ENCODE assay signal across 2 cellular contexts in genomic region chr21:37658121-37658993, GRCh38.
TF ChIP-seq lines count a peak whose summit lies in the region.

No MANE protein-coding gene starts in this region.

TF ChIP-seq in IMR-90, 13 proteins besides CTCF, POLR2A, EP300 and RAD21:
- TF ChIP-seq CEBPB (IDR thresholded peaks at IDR 0.05; ENCODE audit: low read depth, low read length) (no peak), MAZ (IDR thresholded peaks at IDR 0.05; ENCODE audit: borderline replicate concordance, low read depth, low read length) (no peak), BHLHE40 (IDR thresholded peaks at IDR 0.05; ENCODE audit: low read depth, low read length) (no peak), ELK1 (IDR thresholded peaks at IDR 0.05; ENCODE audit: borderline replicate concordance, low read depth, low read length) (no peak), RCOR1 (IDR thresholded peaks at IDR 0.05; ENCODE audit: insufficient replicate concordance, low read length) (no peak), NFE2L2 (IDR thresholded peaks at IDR 0.05; ENCODE audit: low read depth, low read length) (no peak), SMC3 (IDR thresholded peaks at IDR 0.05; ENCODE audit: low read depth, low read length) (no peak), RFX5 (IDR thresholded peaks at IDR 0.05; ENCODE audit: low read depth, low read length) (no peak), FOS (IDR thresholded peaks at IDR 0.05; ENCODE audit: low read depth, low read length) (no peak), MAFK (IDR thresholded peaks at IDR 0.05; ENCODE audit: low read depth, low read length) (no peak), CHD1 (IDR thresholded peaks at IDR 0.05; ENCODE audit: low read depth, low read length) (no peak), USF2 (IDR thresholded peaks at IDR 0.05; ENCODE audit: low read depth, low read length) (no peak), MXI1 (IDR thresholded peaks at IDR 0.05; ENCODE audit: borderline replicate concordance, low read depth, low read length) (no peak)

TF ChIP-seq in K562, 482 proteins besides CTCF, POLR2A, EP300 and RAD21 (continues in another document):
- TF ChIP-seq ZNF707 (CRISPR knock-in tag; conservative IDR thresholded peaks at IDR 0.05) (no peak), HDAC3 (IDR thresholded peaks at IDR 0.05; ENCODE audit: borderline replicate concordance, partially characterized antibody) (no peak), MEIS2 (IDR thresholded peaks at IDR 0.05; ENCODE audit: partially characterized antibody) (no peak), TBP (optimal IDR thresholded peaks at IDR 0.05; ENCODE audit: low read depth, low read length) (no peak), NUFIP1 (IDR thresholded peaks at IDR 0.05; ENCODE audit: partially characterized antibody) (no peak), MAFK (IDR thresholded peaks at IDR 0.05; ENCODE audit: low read length) (peak; percentile 25; the same call in 1 of the 2 replicates), TRIM25 (IDR thresholded peaks at IDR 0.05; ENCODE audit: borderline replicate concordance) (no peak), MED1 (CRISPR knock-in tag; IDR thresholded peaks at IDR 0.05; ENCODE audit: borderline replicate concordance) (no peak), TEAD2 (tag; IDR thresholded peaks at IDR 0.05) (no peak), MNT (conservative IDR thresholded peaks at IDR 0.05) (peak; percentile 35 to 62; a peak in 3 of 4 replicates), CBX2 (IDR thresholded peaks at IDR 0.05; ENCODE audit: insufficient read depth, low read length, poor library complexity, severe bottlenecking) (no peak), RAD51 (IDR thresholded peaks at IDR 0.05; ENCODE audit: borderline replicate concordance, low read depth) (0 out of 2 replicates have a peak, but pooled peaks have one; percentile 17), ZBTB9 (CRISPR knock-in tag; IDR thresholded peaks at IDR 0.05) (no peak), ZBED1 (IDR thresholded peaks at IDR 0.05) (no peak), HNRNPLL (IDR thresholded peaks at IDR 0.05; ENCODE audit: low read depth, low read length, poor library complexity, severe bottlenecking) (no peak), TOE1 (IDR thresholded peaks at IDR 0.05; ENCODE audit: borderline replicate concordance) (no peak), TOE1 (CRISPR knock-in tag; IDR thresholded peaks at IDR 0.05; ENCODE audit: borderline replicate concordance, low read depth) (no peak), E2F6 (IDR thresholded peaks at IDR 0.05; ENCODE audit: borderline replicate concordance in 1 of 2, extremely low read depth in 1 of 2, insufficient read depth in 1 of 2, insufficient read length in 1 of 2, low read depth in 1 of 2, low read length in 1 of 2, poor library complexity in 1 of 2, severe bottlenecking in 1 of 2) (no peak), SMAD1 (IDR thresholded peaks at IDR 0.05; ENCODE audit: low read depth, low read length, partially characterized antibody) (no peak), STAT6 (CRISPR knock-in tag; IDR thresholded peaks at IDR 0.05) (no peak), MAFG (tag; conservative IDR thresholded peaks at IDR 0.05) (peak; percentile 75), C11orf30 (IDR thresholded peaks at IDR 0.05; ENCODE audit: low read depth) (peak; percentile 73), STAG1 (CRISPR knock-in tag; IDR thresholded peaks at IDR 0.05; ENCODE audit: borderline replicate concordance) (no peak), ZBTB11 (CRISPR knock-in tag; IDR thresholded peaks at IDR 0.05) (no peak), ZNF695 (CRISPR knock-in tag; IDR thresholded peaks at IDR 0.05) (no peak), PHB (CRISPR knock-in tag; IDR thresholded peaks at IDR 0.05) (no peak), NCOA6 (IDR thresholded peaks at IDR 0.05) (no peak), TEAD4 (IDR thresholded peaks at IDR 0.05; ENCODE audit: low read length) (no peak), TEAD4 (CRISPR knock-in tag; IDR thresholded peaks at IDR 0.05; ENCODE audit: borderline replicate concordance) (no peak), MAFF (IDR thresholded peaks at IDR 0.05; ENCODE audit: low read length) (peak; percentile 51; the same call in 1 of the 2 replicates), EP400 (IDR thresholded peaks at IDR 0.05) (no peak), E2F4 (CRISPR knock-in tag; IDR thresholded peaks at IDR 0.05; ENCODE audit: low read depth) (no peak), ZNF551 (CRISPR knock-in tag; IDR thresholded peaks at IDR 0.05) (no peak), PURB (CRISPR knock-in tag; IDR thresholded peaks at IDR 0.05; ENCODE audit: low read depth) (no peak), ZNF263 (CRISPR knock-in tag; IDR thresholded peaks at IDR 0.05; ENCODE audit: borderline replicate concordance) (no peak), CHCHD3 (CRISPR knock-in tag; IDR thresholded peaks at IDR 0.05) (no peak), NR2F6 (CRISPR knock-in tag; IDR thresholded peaks at IDR 0.05) (no peak), AFF4 (CRISPR knock-in tag; IDR thresholded peaks at IDR 0.05) (no peak), ZBTB43 (CRISPR knock-in tag; IDR thresholded peaks at IDR 0.05) (no peak)
